26 cellular contexts compared by ENCODE assay signal in the genomic region with DNA sequence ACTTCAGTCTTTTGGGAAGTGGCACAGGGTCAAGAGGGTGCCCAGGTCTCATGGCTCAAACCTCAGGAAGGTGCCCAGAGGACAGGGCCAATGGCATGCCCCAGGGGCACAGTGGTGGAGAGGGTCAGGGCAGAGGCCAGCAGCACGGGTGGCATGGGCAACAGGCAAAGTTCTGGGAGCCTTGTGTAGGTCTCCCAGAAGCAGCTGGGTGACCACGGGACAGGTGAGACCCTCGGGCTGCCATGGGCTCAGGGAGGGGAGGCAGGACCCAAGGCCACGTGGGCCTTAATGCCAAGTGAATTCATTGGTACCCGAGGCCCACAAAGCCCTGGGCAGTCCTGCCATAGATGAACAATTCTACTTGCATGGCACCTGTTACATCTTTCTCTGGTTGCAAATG.
"Had no signal": no experiment of that assay in that cellular context is flagged by ENCODE, and none has a peak within 500 bp of the region (broad histone marks: within the 10 kb centered on the region; RNA-seq: fewer than 3 reads in every experiment).

No MANE protein-coding gene starts in this region.

- DNase-seq: activated CD4-positive, alpha-beta T cell treated with anti-CD3 and anti-CD28 coated beads for 36 hours; activated CD4-positive, alpha-beta T cell treated with anti-CD3 and anti-CD28 coated beads, Interleukin-2, amount 10 ng/mL, durations not matched to agents 7 days and 5 days; activated CD4-positive, alpha-beta T cell treated with anti-CD3 and anti-CD28 coated beads, Interleukin-2, amount 50 U/mL, for 48 hours; activated CD8-positive, alpha-beta T cell treated with anti-CD3 and anti-CD28 coated beads, Interleukin-2, amount 10 ng/mL, durations not matched to agents 7 days and 5 days; activated gamma-delta T cell; activated naive CD4-positive, alpha-beta T cell treated with Interleukin-2 at 50 U/mL for 16 hours; activated naive CD8-positive, alpha-beta T cell treated with anti-CD3 and anti-CD28 coated beads, Interleukin-2, amount 10 ng/mL, durations not matched to agents 7 days and 5 days; activated T-cell treated with anti-CD3 and anti-CD28 coated beads, Interleukin-2, amount 50 U/mL, for 24 hours; amygdala; MM.1S; MV-4-11; NCI-H1436 treated with DMSO at 0.1 percent for 48 hours; NCI-H1694 treated with DMSO at 0.1 percent for 48 hours; NCI-H2029; NCI-H345; NCI-H510A; NCI-H748 treated with DMSO at 0.1 percent for 48 hours; NK-92 treated with Interleukin-12 subunit alpha and Interleukin-12 subunit beta, amount 100 ng/mL, for 24 hours; PC-3; RPMI8226 had no signal

- H3K4me3 ChIP-seq: ascending aorta, cardiac muscle cell, Peyer's patch had no signal

- H3K36me3 ChIP-seq: ascending aorta, cardiac muscle cell, Peyer's patch had no signal

- H3K9me3 ChIP-seq: ascending aorta, Peyer's patch had no signal

- H3K27me3 ChIP-seq: ascending aorta, cardiac muscle cell, Peyer's patch had no signal

- ATAC-seq: activated CD4-positive, alpha-beta T cell treated with anti-CD3 and anti-CD28 coated beads for 36 hours; activated CD4-positive, CD25-positive, alpha-beta regulatory T cell treated with anti-CD3 and anti-CD28 coated beads, Interleukin-2, amount 50 U/mL, for 24 hours; activated CD8-positive, alpha-beta T cell treated with anti-CD3 and anti-CD28 coated beads, Interleukin-2, amount 10 ng/mL, durations not matched to agents 7 days and 5 days; PC-3; WTC11 had no signal

- H3K27ac ChIP-seq: ascending aorta, cardiac muscle cell, KMS-11, Peyer's patch had no signal

- H3K4me1 ChIP-seq: ascending aorta, Peyer's patch had no signal
